In the genomic region with DNA sequence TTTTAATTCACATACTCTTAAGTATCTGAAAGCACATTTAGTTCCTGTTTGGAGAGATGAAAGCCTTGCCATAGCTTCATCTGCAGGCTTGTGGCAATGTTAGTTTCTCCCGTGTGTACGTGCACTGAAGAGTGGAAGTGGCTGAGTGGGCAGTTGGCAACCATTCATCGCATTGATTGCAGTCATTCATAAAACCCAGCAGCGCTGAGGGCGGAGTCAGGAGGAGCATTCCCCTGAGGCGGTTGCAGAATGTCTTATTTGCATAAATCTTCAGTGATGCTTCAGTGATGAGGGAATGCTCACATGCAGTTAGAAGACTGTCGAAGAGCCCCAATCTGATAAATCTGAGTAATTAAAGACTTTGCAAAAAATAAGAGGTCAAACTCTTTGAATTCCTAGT, we compare ENCODE assay signal across 19 cellular contexts.
DNase-seq lines count a peak whose midpoint lies in the region; ATAC-seq, FAIRE-seq and TF ChIP-seq lines count a peak whose summit lies in the region.
"Had no signal": no experiment of that assay in that cellular context is flagged by ENCODE, and none has a peak within 500 bp of the region (broad histone marks: within the 10 kb centered on the region; RNA-seq: fewer than 3 reads in every experiment).

No MANE protein-coding gene starts in this region.

- no peak overlapping the region for H3K27ac ChIP-seq in GM23338 (ENCODE audit: low read depth)
- H3K27ac ChIP-seq: C4-2B, esophagus squamous epithelium, sigmoid colon had no signal

- no peaks in the 10 kb centered on the region for H3K9me2 ChIP-seq in GM23338 (ENCODE audit: insufficient read depth)

- in situ Hi-C loops in G401 (cut with HindIII; ENCODE audit: low sequenced_read_pairs), result no loop called here

- H3K4me3 ChIP-seq in GM23338, result no peak overlapping the region
- H3K4me3 ChIP-seq: esophagus squamous epithelium, K562, sigmoid colon had no signal

- peaks cover 6% of the 10 kb centered on the region; the same call in 1 of the 2 replicates for H3K4me1 ChIP-seq in GM23338 (ENCODE audit: insufficient read depth)
- H3K4me1 ChIP-seq: esophagus squamous epithelium, sigmoid colon had no signal

- no peak for ATAC-seq in GM23338
- ATAC-seq: activated T-cell treated with anti-CD3 and anti-CD28 coated beads, Interleukin-2, amount 50 U/mL, for 72 hours; K562; left ventricle myocardium superior; naive thymus-derived CD8-positive, alpha-beta T cell had no signal

- peak; percentile 64 for DNase-seq in G401 (ENCODE audit: low spot score)
- DNase-seq in GM23338 (ENCODE audit: low spot score), result peak; percentile 46
- DNase-seq in NCI-H526 treated with DMSO at 0.1 percent for 48 hours (lab: John Stamatoyannopoulos, UW), result peak; percentile 36
- peak; percentile 15 for DNase-seq in left kidney (ENCODE audit: low read depth, low spot score)
- DNase-seq in OCI-M1 (lab: John Stamatoyannopoulos, UW), result no peak
- no peak for DNase-seq in RCC 7860 (ENCODE audit: low spot score)
- no peak for DNase-seq in SIG-M5 (lab: John Stamatoyannopoulos, UW)
- DNase-seq: activated CD4-positive, alpha-beta T cell treated with anti-CD3 and anti-CD28 coated beads, Interleukin-2, amount 10 ng/mL, durations not matched to agents 24 days and 14 days; activated T-cell treated with anti-CD3 and anti-CD28 coated beads, Interleukin-2, amount 50 U/mL, for 72 hours; esophagus squamous epithelium; GDM1; left ventricle myocardium superior; naive thymus-derived CD8-positive, alpha-beta T cell; NCI-H2107; sigmoid colon; stimulated activated naive CD4-positive, alpha-beta T cell had no signal

- no peaks in the 10 kb centered on the region for H3K79me2 ChIP-seq in GM23338 (replicated peaks; ENCODE audit: insufficient read depth)

- no peak overlapping the region for H2AFZ ChIP-seq in GM23338

- H3K4me3 Mint-ChIP-seq in GM23338, result no peak overlapping the region
- H3K4me3 Mint-ChIP-seq: activated CD4-positive, alpha-beta T cell treated with anti-CD3 and anti-CD28 coated beads, Interleukin-2, amount 10 ng/mL, durations not matched to agents 24 days and 14 days; activated T-cell treated with anti-CD3 and anti-CD28 coated beads, Interleukin-2, amount 50 U/mL, for 72 hours; naive thymus-derived CD8-positive, alpha-beta T cell; T-helper 1 cell treated with Interleukin-12 subunit alpha and Interleukin-12 subunit beta and Interleukin-4 antibody, amounts not matched to agents 30 μg/mL and 1 μg/mL, for 36 hours had no signal

- H3K36me3 ChIP-seq in GM23338 (ENCODE audit: insufficient read depth), result no peaks in the 10 kb centered on the region
- H3K36me3 ChIP-seq: esophagus squamous epithelium, sigmoid colon had no signal

- H3F3A ChIP-seq in GM23338 (replicated peaks; ENCODE audit: low read depth), result no peaks in the 10 kb centered on the region

- no peaks in the 10 kb centered on the region for H4K20me1 ChIP-seq in GM23338 (replicated peaks; ENCODE audit: insufficient read depth)

- H3K4me1 Mint-ChIP-seq in GM23338, result peaks cover 9% of the 10 kb centered on the region
- H3K4me1 Mint-ChIP-seq: activated CD4-positive, alpha-beta T cell treated with anti-CD3 and anti-CD28 coated beads, Interleukin-2, amount 10 ng/mL, durations not matched to agents 24 days and 14 days; naive thymus-derived CD8-positive, alpha-beta T cell had no signal

- H3K9me3 Mint-ChIP-seq in GM23338, result no peaks in the 10 kb centered on the region
- H3K9me3 Mint-ChIP-seq: activated CD4-positive, alpha-beta T cell treated with anti-CD3 and anti-CD28 coated beads, Interleukin-2, amount 10 ng/mL, durations not matched to agents 24 days and 14 days; T-helper 1 cell treated with Interleukin-12 subunit alpha and Interleukin-12 subunit beta and Interleukin-4 antibody, amounts not matched to agents 30 μg/mL and 1 μg/mL, for 36 hours had no signal

- H3K27me3 Mint-ChIP-seq in GM23338 (ENCODE audit: insufficient read depth, low read depth, poor library complexity), result no peaks in the 10 kb centered on the region
- H3K27me3 Mint-ChIP-seq: activated CD4-positive, alpha-beta T cell treated with anti-CD3 and anti-CD28 coated beads, Interleukin-2, amount 10 ng/mL, durations not matched to agents 24 days and 14 days had no signal

- no peaks in the 10 kb centered on the region for H3K27me3 ChIP-seq in GM23338 (ENCODE audit: insufficient read depth)
- H3K27me3 ChIP-seq: esophagus squamous epithelium, sigmoid colon had no signal

- no peak for FAIRE-seq in RCC 7860 (lab: Jason Lieb, UNC)
- FAIRE-seq: K562 had no signal

- no peaks in the 10 kb centered on the region for H3K36me3 Mint-ChIP-seq in GM23338 (ENCODE audit: low read depth)
- H3K36me3 Mint-ChIP-seq: naive thymus-derived CD8-positive, alpha-beta T cell had no signal

- H3K4me2 ChIP-seq in GM23338, result no peak overlapping the region

- H3K27ac Mint-ChIP-seq in GM23338, result no peak overlapping the region
- H3K27ac Mint-ChIP-seq: activated CD4-positive, alpha-beta T cell treated with anti-CD3 and anti-CD28 coated beads, Interleukin-2, amount 10 ng/mL, durations not matched to agents 24 days and 14 days; activated T-cell treated with anti-CD3 and anti-CD28 coated beads, Interleukin-2, amount 50 U/mL, for 72 hours; naive thymus-derived CD8-positive, alpha-beta T cell; T-helper 1 cell treated with Interleukin-12 subunit alpha and Interleukin-12 subunit beta and Interleukin-4 antibody, amounts not matched to agents 30 μg/mL and 1 μg/mL, for 36 hours had no signal

- no peak for TF ChIP-seq CTCF in GM23338 (conservative IDR thresholded peaks at IDR 0.05; ENCODE audit: low read depth in 2 of 2)

TF ChIP-seq in GM23338, 12 proteins besides CTCF, POLR2A, EP300 and RAD21 (continues in another document):
- TF ChIP-seq ZNF462 (CRISPR knock-in tag; IDR thresholded peaks at IDR 0.05) (no peak), EZH2phosphoT487 (IDR thresholded peaks at IDR 0.05; ENCODE audit: unreplicated experiment) (no peak), NANOG (IDR thresholded peaks at IDR 0.05; ENCODE audit: borderline replicate concordance) (no peak), ZNF331 (CRISPR knock-in tag; IDR thresholded peaks at IDR 0.05; ENCODE audit: low read depth) (no peak), EZH2 (IDR thresholded peaks at IDR 0.05; ENCODE audit: low read depth, unreplicated experiment) (no peak), CREB1 (CRISPR knock-in tag; IDR thresholded peaks at IDR 0.05; ENCODE audit: low read depth) (no peak), ZNF114 (CRISPR knock-in tag; IDR thresholded peaks at IDR 0.05) (no peak), POLR2AphosphoS5 (IDR thresholded peaks at IDR 0.05; ENCODE audit: low read depth) (no peak)

Comparison
In these comparisons a context has a peak if more than half of its experiments do, and no peak if none do; other contexts are left out.
1. DNase-seq: peak in G401 (single experiment), GM23338 (single experiment), NCI-H526 treated with DMSO at 0.1 percent for 48 hours (single experiment) and left kidney (single experiment); none in OCI-M1 (single experiment), RCC 7860 (single experiment) and SIG-M5 (single experiment).